In genomic region chr13:42762917-42763316, GRCh38 we compare ENCODE assay signal across 16 cellular contexts. TPM values are rescaled to one million over a fixed set of nuclear protein-coding genes. Genes with fewer than 3 reads are reported as not detected.
DNase-seq lines count a peak whose midpoint lies in the region; TF ChIP-seq lines count a peak whose summit lies in the region.
"Had no signal": no experiment of that assay in that cellular context is flagged by ENCODE, and none has a peak within 500 bp of the region (broad histone marks: within the 10 kb centered on the region; RNA-seq: fewer than 3 reads in every experiment).

No MANE protein-coding gene starts in this region.

- H2AFZ ChIP-seq in fibroblast of lung (ENCODE audit: low read length): no peak overlapping the region

- TF ChIP-seq POLR2A in vagina (IDR thresholded peaks at IDR 0.05): no peak

- peak; percentile 30 for DNase-seq in GM04503 (ENCODE audit: low read depth)
- DNase-seq in RKO (ENCODE audit: low spot score): peak; percentile 83
- DNase-seq in fibroblast of lung (ENCODE audit: low read depth in 2 of 2): peak; percentile 89 to 94
- DNase-seq in skeletal muscle cell (ENCODE audit: low read depth): peak; percentile 89
- no peak for DNase-seq in NCI-H526 treated with DMSO at 0.1 percent for 48 hours (lab: John Stamatoyannopoulos, UW)
- DNase-seq in dorsolateral prefrontal cortex: no peak
- no peak for DNase-seq in vagina (ENCODE audit: extremely low spot score in 2 of 2)
- DNase-seq: left cardiac atrium; NCI-H1105 treated with DMSO at 0.1 percent for 48 hours; NCI-H524 treated with DMSO at 0.1 percent for 48 hours; Right ventricle myocardium superior; stimulated activated CD4-positive, alpha-beta T cell treated with anti-CD3 and anti-CD28 coated beads, Interleukin-1b, Interleukin-23, amount 100 ng/mL, for 48 hours; stimulated activated naive CD4-positive, alpha-beta T cell had no signal

- H3K9me3 ChIP-seq in fibroblast of lung (ENCODE audit: control insufficient read depth, insufficient read depth, low read depth, low read length): no peaks in the 10 kb centered on the region
- H3K9me3 ChIP-seq in vagina: no peaks in the 10 kb centered on the region
- H3K9me3 ChIP-seq: ascending aorta had no signal

- H3K4me2 ChIP-seq in fibroblast of lung (ENCODE audit: extremely low read depth, insufficient read depth, low read length): no peak overlapping the region

- H3K79me2 ChIP-seq in fibroblast of lung (ENCODE audit: control insufficient read depth, insufficient read depth, low read length): no peaks in the 10 kb centered on the region

- H3K36me3 ChIP-seq in fibroblast of lung (ENCODE audit: control insufficient read depth, insufficient read depth, low read length): no peaks in the 10 kb centered on the region
- H3K36me3 ChIP-seq in vagina: no peaks in the 10 kb centered on the region
- H3K36me3 ChIP-seq: ascending aorta had no signal

- TF ChIP-seq CTCF in fibroblast of lung (conservative IDR thresholded peaks at IDR 0.05 in 1 of 2, IDR thresholded peaks at IDR 0.05 in 1 of 2; ENCODE audit: low read depth in 1 of 2, low read length in 2 of 2): no peak
- TF ChIP-seq CTCF in dorsolateral prefrontal cortex (IDR thresholded peaks at IDR 0.05 in 54 of 56, conservative IDR thresholded peaks at IDR 0.05 in 2 of 56; ENCODE audit: low read depth in 1 of 56, partially characterized antibody in 56 of 56): no peak
- TF ChIP-seq CTCF in vagina (IDR thresholded peaks at IDR 0.05): no peak

- intact Hi-C loops in dorsolateral prefrontal cortex (cut with DNase I) (no loop called here), vagina (cut with DNase I) (no loop called here)

- H3K27ac ChIP-seq in fibroblast of lung (ENCODE audit: insufficient read depth, low read length) (peak overlapping the region; percentile 68), dorsolateral prefrontal cortex (no peak overlapping the region), vagina (no peak overlapping the region)
- H3K27ac ChIP-seq: ascending aorta, VCaP had no signal

- H3K9ac ChIP-seq in fibroblast of lung (ENCODE audit: insufficient read depth, low read length): no peak overlapping the region

- no peak overlapping the region for H3K4me3 ChIP-seq in fibroblast of lung (replicated peaks in 1 of 4; ENCODE audit: control extremely low read depth in 1 of 4, insufficient read depth in 1 of 4, low read depth in 3 of 4, low read length in 4 of 4)
- H3K4me3 ChIP-seq in skeletal muscle cell (ENCODE audit: low read depth, low read length): no peak overlapping the region
- no peak overlapping the region for H3K4me3 ChIP-seq in dorsolateral prefrontal cortex
- no peak overlapping the region for H3K4me3 ChIP-seq in vagina
- H3K4me3 ChIP-seq: ascending aorta had no signal

- H4K20me1 ChIP-seq in fibroblast of lung (ENCODE audit: control insufficient read depth, extremely low read depth, insufficient read depth, low read length): no peaks in the 10 kb centered on the region

- no peaks in the 10 kb centered on the region for H3K4me1 ChIP-seq in fibroblast of lung (ENCODE audit: control insufficient read depth, extremely low read depth, insufficient read depth, low read length)
- H3K4me1 ChIP-seq in vagina: no peaks in the 10 kb centered on the region
- H3K4me1 ChIP-seq: ascending aorta had no signal

- H3K27me3 ChIP-seq in fibroblast of lung (ENCODE audit: control insufficient read depth, insufficient read depth, low read length): no peaks in the 10 kb centered on the region
- H3K27me3 ChIP-seq in dorsolateral prefrontal cortex: peaks cover 0 to 4% (median 0%) of the 10 kb centered on the region in 45 donors
- H3K27me3 ChIP-seq in vagina: no peaks in the 10 kb centered on the region
- H3K27me3 ChIP-seq: ascending aorta had no signal

RNA-seq across cellular contexts. Expression of gene FAM216B, which starts 18.5 kb away (rescaled TPM):
- total RNA-seq in fibroblast of lung (under 0.01 and 0.26 TPM in 2 replicates), dorsolateral prefrontal cortex (under 1 TPM in 50 of 120 experiments, not detected in 70; 0.13 to 0.60 (median 0.25) TPM), vagina (not detected)
- not detected in 2 replicates for polyA plus RNA-seq in fibroblast of lung
- not detected in 2 replicates for polyA plus RNA-seq in fibroblast of lung (2012)
- polyA minus RNA-seq in fibroblast of lung (ENCODE audit: low replicate concordance): 0.37 TPM in 1 of 2 replicates, not detected in the other
- total RNA-seq: ascending aorta had no signal
- polyA plus RNA-seq: esophagus had no signal

Comparison
In these comparisons a context has a peak if more than half of its experiments do, and no peak if none do; other contexts are left out.
1. DNase-seq: peak in GM04503 (single experiment), RKO (single experiment), fibroblast of lung (2 of 2) and skeletal muscle cell (single experiment); none in NCI-H526 treated with DMSO at 0.1 percent for 48 hours (single experiment), dorsolateral prefrontal cortex (0 of 10) and vagina (0 of 2).